Comparison of ENCODE assay signal across 10 cellular contexts in genomic region chr3:46349484-46350261, GRCh38. TPM values are rescaled to one million over a fixed set of nuclear protein-coding genes. Genes with fewer than 3 reads are reported as not detected.
A peak's percentile ranks its signal among the peaks of the same experiment; 100 is the strongest.
DNase-seq lines count a peak whose midpoint lies in the region; ATAC-seq lines count a peak whose summit lies in the region.
"Had no signal": no experiment of that assay in that cellular context is flagged by ENCODE, and none has a peak within 500 bp of the region (broad histone marks: within the 10 kb centered on the region; RNA-seq: fewer than 3 reads in every experiment).

No MANE protein-coding gene starts in this region.

- ATAC-seq in HG02840 (IDR thresholded peaks at IDR 0.05; ENCODE audit: low FRiP score, unreplicated experiment) = peak; percentile 61
- ATAC-seq in naive thymus-derived CD8-positive, alpha-beta T cell = peak; percentile 37 to 51
- ATAC-seq: left ventricle myocardium superior had no signal

- POLR2A ChIA-PET in naive thymus-derived CD8-positive, alpha-beta T cell (lab: Charles Lee) = interaction anchor here (0.6 kb wide), 1 partner anchor 979 kb away, joined by 5 read pairs; no protein-coding TSS in a partner anchor

- H3K4me1 Mint-ChIP-seq in naive thymus-derived CD8-positive, alpha-beta T cell = peaks cover 19 to 69% (median 63%) of the 10 kb centered on the region in 4 donors

- DNase-seq in SKM-1 treated with dmso at 0.1 percent for 144 hours (lab: John Stamatoyannopoulos, UW; ENCODE audit: unreplicated experiment) (peak; percentile 40), SKM-1 (lab: John Stamatoyannopoulos, UW; ENCODE audit: unreplicated experiment) (no peak), NOMO-1 treated with dmso at 0.1 percent for 144 hours (lab: John Stamatoyannopoulos, UW; ENCODE audit: unreplicated experiment) (peak; percentile 45), cerebellar cortex (ENCODE audit: low spot score) (no peak), mucosa of gallbladder (ENCODE audit: low spot score) (no peak)
- peak in 4 of 10 donors; percentile 20 to 38 (median 33) for DNase-seq in naive thymus-derived CD8-positive, alpha-beta T cell
- no peak for DNase-seq in activated effector memory CD4-positive, alpha-beta T cell treated with Interleukin-2 at 50 U/mL for 16 hours
- DNase-seq: left ventricle myocardium superior had no signal

- H3K9me3 Mint-ChIP-seq in naive thymus-derived CD8-positive, alpha-beta T cell = peaks cover 0 to 10% (median 4%) of the 10 kb centered on the region in 9 donors

- H3K27ac Mint-ChIP-seq in naive thymus-derived CD8-positive, alpha-beta T cell = peak overlapping the region in 7 of 10 donors; percentile 38 to 75 (median 55)

- peaks cover 0 to 6% (median 0%) of the 10 kb centered on the region in 3 donors for H3K36me3 Mint-ChIP-seq in naive thymus-derived CD8-positive, alpha-beta T cell

- H3K4me3 Mint-ChIP-seq in naive thymus-derived CD8-positive, alpha-beta T cell = peak overlapping the region; percentile 43 to 75 (median 69)

- H3K27me3 Mint-ChIP-seq in naive thymus-derived CD8-positive, alpha-beta T cell = peaks cover 0 to 4% (median 0%) of the 10 kb centered on the region in 5 donors

RNA-seq across cellular contexts. Expression of gene CCR2, which starts 4.2 kb away (rescaled TPM):
- total RNA-seq in naive thymus-derived CD8-positive, alpha-beta T cell = under 1 TPM in 1 of 2 experiments, not detected in 1; 0.16 TPM
- polyA plus RNA-seq in naive thymus-derived CD8-positive, alpha-beta T cell = under 1 TPM in 2 of 3 donors, not detected in 1; 0.42 to 0.56 TPM
- total RNA-seq in mucosa of gallbladder = 4.1 TPM
- total RNA-seq: epithelial cell of proximal tubule had no signal

RNA-seq across cellular contexts. Expression of gene CCR5, which starts 21.1 kb away (rescaled TPM):
- under 1 TPM; 0.23 to 0.47 TPM for total RNA-seq in naive thymus-derived CD8-positive, alpha-beta T cell
- polyA plus RNA-seq in naive thymus-derived CD8-positive, alpha-beta T cell = 1 to 10 TPM in 1 of 3 donors, under 1 TPM in 1, not detected in 1; 0.27 to 4.5 TPM
- total RNA-seq in mucosa of gallbladder = 3.9 TPM
- total RNA-seq: epithelial cell of proximal tubule had no signal

RNA-seq across cellular contexts. Expression of gene CCRL2, which starts 57.4 kb away (rescaled TPM):
- total RNA-seq in naive thymus-derived CD8-positive, alpha-beta T cell = 1 to 10 TPM; 1.5 to 2.8 TPM
- 1 to 10 TPM in 2 of 3 donors, not detected in 1; 1.1 to 1.2 TPM for polyA plus RNA-seq in naive thymus-derived CD8-positive, alpha-beta T cell
- 9.1 TPM for total RNA-seq in mucosa of gallbladder
- total RNA-seq: epithelial cell of proximal tubule had no signal

Comparison
In these comparisons a context has a peak if more than half of its experiments do, and no peak if none do; other contexts are left out.
1. DNase-seq: peak in SKM-1 treated with dmso at 0.1 percent for 144 hours (single experiment) and NOMO-1 treated with dmso at 0.1 percent for 144 hours (single experiment); none in SKM-1 (single experiment), cerebellar cortex (single experiment), mucosa of gallbladder (single experiment) and activated effector memory CD4-positive, alpha-beta T cell treated with Interleukin-2 at 50 U/mL for 16 hours (single experiment).